Comparison of ENCODE assay signal across 1 cellular context in genomic region chr6:53339424-53339823, GRCh38.
TF ChIP-seq lines count a peak whose summit lies in the region.

No MANE protein-coding gene starts in this region.

TF ChIP-seq in HEK293, 187 proteins besides CTCF, POLR2A, EP300 and RAD21 (continued from another document):
- TF ChIP-seq HIC1 (tag by site-specific recombination; IDR thresholded peaks at IDR 0.05) (no peak), ZNF114 (tag by site-specific recombination; IDR thresholded peaks at IDR 0.05) (no peak), AEBP2 (tag by site-specific recombination; IDR thresholded peaks at IDR 0.05; ENCODE audit: borderline replicate concordance) (no peak), ZNF629 (tag by site-specific recombination; IDR thresholded peaks at IDR 0.05) (peak; percentile 71), ZNF777 (tag by site-specific recombination; IDR thresholded peaks at IDR 0.05; ENCODE audit: borderline replicate concordance) (no peak), ZNF221 (tag by site-specific recombination; IDR thresholded peaks at IDR 0.05; ENCODE audit: borderline replicate concordance) (no peak), ZNF23 (tag by site-specific recombination; IDR thresholded peaks at IDR 0.05; ENCODE audit: borderline replicate concordance) (no peak), ZNF510 (tag by site-specific recombination; IDR thresholded peaks at IDR 0.05; ENCODE audit: insufficient replicate concordance) (no peak), ZNF184 (tag by site-specific recombination; IDR thresholded peaks at IDR 0.05) (no peak), OVOL3 (tag by site-specific recombination; IDR thresholded peaks at IDR 0.05) (no peak), PRDM6 (tag by site-specific recombination; IDR thresholded peaks at IDR 0.05) (peak; percentile 64), ATF2 (tag by site-specific recombination; IDR thresholded peaks at IDR 0.05; ENCODE audit: low read depth) (peak; percentile 86), ZNF560 (tag by site-specific recombination; IDR thresholded peaks at IDR 0.05; ENCODE audit: borderline replicate concordance) (no peak), ZNF473 (tag by site-specific recombination; IDR thresholded peaks at IDR 0.05) (no peak), ZNF792 (tag by site-specific recombination; IDR thresholded peaks at IDR 0.05) (no peak), ZNF175 (tag by site-specific recombination; IDR thresholded peaks at IDR 0.05) (no peak)
